In the genomic region with DNA sequence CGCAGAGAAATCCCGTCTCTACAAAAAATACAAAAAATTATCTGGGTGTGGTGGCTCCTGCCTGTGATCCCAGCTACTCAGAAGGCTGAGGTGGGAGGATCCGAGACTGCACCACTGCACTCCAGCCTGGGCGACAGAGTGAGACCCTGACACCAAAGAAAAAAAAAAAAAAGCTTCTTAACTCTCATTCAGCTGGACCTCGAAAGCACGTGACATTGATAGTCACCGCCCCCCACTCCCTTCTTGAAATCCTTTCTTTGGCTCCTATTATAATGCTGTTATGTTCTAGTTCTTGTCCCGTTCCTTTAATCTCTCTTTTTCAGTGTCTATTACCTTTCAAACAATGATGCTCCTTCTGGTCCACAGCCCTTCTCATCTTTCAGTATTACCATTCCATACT, we compare ENCODE assay signal across 15 cellular contexts. TPM values are rescaled to one million over a fixed set of nuclear protein-coding genes. Genes with fewer than 3 reads are reported as not detected.
DNase-seq lines count a peak whose midpoint lies in the region; ATAC-seq and TF ChIP-seq lines count a peak whose summit lies in the region.
"Had no signal": no experiment of that assay in that cellular context is flagged by ENCODE, and none has a peak within 500 bp of the region (broad histone marks: within the 10 kb centered on the region; RNA-seq: fewer than 3 reads in every experiment).

No MANE protein-coding gene starts in this region.

- CTCF ChIA-PET in CD8-positive, alpha-beta memory T cell (lab: Charles Lee) = interaction anchor here (8.5 kb wide), 1 partner anchor 129 kb away, joined by 104 read pairs; no protein-coding TSS in a partner anchor

- H3K9me3 Mint-ChIP-seq in CD8-positive, alpha-beta memory T cell = no peaks in the 10 kb centered on the region
- no peaks in the 10 kb centered on the region for H3K9me3 Mint-ChIP-seq in effector memory CD8-positive, alpha-beta T cell
- H3K9me3 Mint-ChIP-seq: activated T-cell treated with anti-CD3 and anti-CD28 coated beads, Interleukin-2, amount 50 U/mL, for 4 hours; central memory CD8-positive, alpha-beta T cell; nephron progenitor cell; T-cell had no signal

- H3K79me2 ChIP-seq in OCI-LY1 (ENCODE audit: insufficient read depth, low read length) = no peaks in the 10 kb centered on the region

- 0 out of 2 replicates have a peak, but pooled peaks cover 3% of the 10 kb centered on the region for H3F3A ChIP-seq in OCI-LY1 (ENCODE audit: insufficient read depth, low read length)

- H3K27me3 ChIP-seq in CD8-positive, alpha-beta memory T cell (ENCODE audit: insufficient read depth, low read length, poor library complexity, severe bottlenecking) = no peaks in the 10 kb centered on the region
- no peaks in the 10 kb centered on the region for H3K27me3 ChIP-seq in OCI-LY1 (ENCODE audit: insufficient read depth, low read length)
- H3K27me3 ChIP-seq: right atrium auricular region had no signal

- H3K27ac ChIP-seq in CD8-positive, alpha-beta memory T cell (ENCODE audit: low read depth, low read length) = no peak overlapping the region
- H3K27ac ChIP-seq in OCI-LY1 (ENCODE audit: low read depth, low read length, poor library complexity, severe bottlenecking) = no peak overlapping the region
- H3K27ac ChIP-seq: right atrium auricular region had no signal

- H3K9me3 ChIP-seq in CD8-positive, alpha-beta memory T cell (ENCODE audit: low read length) = no peaks in the 10 kb centered on the region
- H3K9me3 ChIP-seq in OCI-LY1 (ENCODE audit: low read length) (no peaks in the 10 kb centered on the region), iPS-18c (ENCODE audit: control insufficient read depth, insufficient read depth, low read length) (peaks cover 2% of the 10 kb centered on the region)
- H3K9me3 ChIP-seq: MG63, right atrium auricular region had no signal

- H3K4me3 Mint-ChIP-seq in CD8-positive, alpha-beta memory T cell = peak overlapping the region in 1 of 7 donors; percentile 53
- H3K4me3 Mint-ChIP-seq in effector memory CD8-positive, alpha-beta T cell = no peak overlapping the region
- H3K4me3 Mint-ChIP-seq: activated T-cell treated with anti-CD3 and anti-CD28 coated beads, Interleukin-2, amount 50 U/mL, for 4 hours; central memory CD8-positive, alpha-beta T cell; nephron progenitor cell; T-cell had no signal

- ATAC-seq in effector memory CD8-positive, alpha-beta T cell (replicated peaks) = no peak
- no peak for ATAC-seq in HG02970 (IDR thresholded peaks at IDR 0.05; ENCODE audit: low FRiP score, unreplicated experiment)
- ATAC-seq: activated T-cell treated with anti-CD3 and anti-CD28 coated beads, Interleukin-2, amount 50 U/mL, for 4 hours; T-cell had no signal

- H3K4me1 ChIP-seq in CD8-positive, alpha-beta memory T cell (ENCODE audit: insufficient read depth, low read length) = peaks cover 14% of the 10 kb centered on the region
- H3K4me1 ChIP-seq in OCI-LY1 (ENCODE audit: insufficient read depth, low read length, severe bottlenecking) = peaks cover 32% of the 10 kb centered on the region

- TF ChIP-seq CTCF in OCI-LY1 (IDR thresholded peaks at IDR 0.05; ENCODE audit: low read length) = no peak

- H3K36me3 ChIP-seq in CD8-positive, alpha-beta memory T cell (ENCODE audit: insufficient read depth, low read length) = no peaks in the 10 kb centered on the region
- no peaks in the 10 kb centered on the region for H3K36me3 ChIP-seq in OCI-LY1 (ENCODE audit: insufficient read depth, low read length)
- H3K36me3 ChIP-seq: MG63, right atrium auricular region had no signal

- peaks cover 6 to 11% (median 8%) of the 10 kb centered on the region in 3 donors for H3K4me1 Mint-ChIP-seq in CD8-positive, alpha-beta memory T cell
- peaks cover 0 to 5% of the 10 kb centered on the region in 2 donors for H3K4me1 Mint-ChIP-seq in effector memory CD8-positive, alpha-beta T cell (ENCODE audit: low read depth in 2 of 2)
- H3K4me1 Mint-ChIP-seq: central memory CD8-positive, alpha-beta T cell had no signal

- no peaks in the 10 kb centered on the region for H3K9me2 ChIP-seq in OCI-LY1 (ENCODE audit: low read depth, low read length)

- POLR2A ChIA-PET in CD8-positive, alpha-beta memory T cell (lab: Charles Lee) = interaction anchor here (0.6 to 1.3 kb wide), 3 partner anchors 62 to 474 kb away, joined by 3 to 9 read pairs (median 5); partner anchors contain the start of genes MUTYH and TOE1

- H3K27ac Mint-ChIP-seq in CD8-positive, alpha-beta memory T cell = peak overlapping the region in 6 of 8 donors; percentile 0 to 79 (median 28)
- no peak overlapping the region for H3K27ac Mint-ChIP-seq in effector memory CD8-positive, alpha-beta T cell
- H3K27ac Mint-ChIP-seq: nephron progenitor cell had no signal

- no peak overlapping the region for H2AFZ ChIP-seq in OCI-LY1 (ENCODE audit: low read length)

- H3K9ac ChIP-seq in OCI-LY1 (ENCODE audit: low read length) = no peak overlapping the region

- H3K4me3 ChIP-seq in CD8-positive, alpha-beta memory T cell (ENCODE audit: low read length) = no peak overlapping the region
- H3K4me3 ChIP-seq in OCI-LY1 (ENCODE audit: low read depth, low read length, poor library complexity, severe bottlenecking) (no peak overlapping the region), iPS-18c (ENCODE audit: insufficient read depth, low read depth, low read length) (0 out of 2 replicates have a peak overlapping the region, but pooled peaks have one; percentile 97)
- H3K4me3 ChIP-seq: MG63, right atrium auricular region had no signal

- peak overlapping the region; percentile 77; the same call in 1 of the 2 replicates for H3K4me2 ChIP-seq in OCI-LY1 (ENCODE audit: low read length)

- no peaks in the 10 kb centered on the region for H4K20me1 ChIP-seq in OCI-LY1 (ENCODE audit: insufficient read depth, low read length)

- DNase-seq in NCI-H345 treated with DMSO at 0.1 percent for 48 hours (lab: John Stamatoyannopoulos, UW; ENCODE audit: unreplicated experiment) (peak; percentile 81), NCI-H345 (lab: John Stamatoyannopoulos, UW) (no peak), NCI-H1092 (lab: John Stamatoyannopoulos, UW) (no peak)
- DNase-seq in CD8-positive, alpha-beta memory T cell = no peak
- no peak for DNase-seq in effector memory CD8-positive, alpha-beta T cell
- DNase-seq: activated CD4-positive, alpha-beta T cell treated with anti-CD3 and anti-CD28 coated beads for 1 hour; MG63; nephron progenitor cell; T-cell had no signal

- peaks cover 0 to 1% (median under 1%) of the 10 kb centered on the region in 3 donors for H3K36me3 Mint-ChIP-seq in CD8-positive, alpha-beta memory T cell
- H3K36me3 Mint-ChIP-seq in effector memory CD8-positive, alpha-beta T cell (ENCODE audit: insufficient read depth) = peaks cover 7% of the 10 kb centered on the region
- H3K36me3 Mint-ChIP-seq: T-cell had no signal

- no peaks in the 10 kb centered on the region for H3K27me3 Mint-ChIP-seq in CD8-positive, alpha-beta memory T cell
- no peaks in the 10 kb centered on the region for H3K27me3 Mint-ChIP-seq in effector memory CD8-positive, alpha-beta T cell
- H3K27me3 Mint-ChIP-seq: central memory CD8-positive, alpha-beta T cell; T-cell had no signal

RNA-seq across cellular contexts. Expression of gene TESK2, which starts 2.0 kb away (rescaled TPM):
- total RNA-seq in CD8-positive, alpha-beta memory T cell = 1 to 10 TPM; 2.9 to 3.6 TPM
- 3.1 TPM for polyA plus RNA-seq in CD8-positive, alpha-beta memory T cell

RNA-seq across cellular contexts. Expression of gene CCDC163, which starts 10.9 kb away (rescaled TPM):
- total RNA-seq in CD8-positive, alpha-beta memory T cell = 1 to 10 TPM; 6.1 to 6.6 TPM
- 7.7 TPM for polyA plus RNA-seq in CD8-positive, alpha-beta memory T cell

RNA-seq across cellular contexts. Expression of gene MMACHC, which starts 11.1 kb away (rescaled TPM):
- 1 to 10 TPM; 6.6 to 7.2 TPM for total RNA-seq in CD8-positive, alpha-beta memory T cell
- 0.64 TPM for polyA plus RNA-seq in CD8-positive, alpha-beta memory T cell

RNA-seq across cellular contexts. Expression of gene PRDX1, which starts 32.7 kb away (rescaled TPM):
- total RNA-seq in CD8-positive, alpha-beta memory T cell = 100 to 1,000 TPM; 784 to 849 TPM
- 261 TPM for polyA plus RNA-seq in CD8-positive, alpha-beta memory T cell

Comparison
In these comparisons a context has a peak if more than half of its experiments do, and no peak if none do; other contexts are left out.
1. H3K27ac Mint-ChIP-seq: peak in CD8-positive, alpha-beta memory T cell (6 of 8); none in effector memory CD8-positive, alpha-beta T cell (0 of 2).